In genomic region chr1:184065559-184065958, GRCh38 we compare ENCODE assay signal across 28 cellular contexts. TPM values are rescaled to one million over a fixed set of nuclear protein-coding genes. Genes with fewer than 3 reads are reported as not detected.
"Had no signal": no experiment of that assay in that cellular context is flagged by ENCODE, and none has a peak within 500 bp of the region (broad histone marks: within the 10 kb centered on the region; RNA-seq: fewer than 3 reads in every experiment).

No MANE protein-coding gene starts in this region.

- H3K9me3 Mint-ChIP-seq: activated B cell treated with CpG ODN at 0.5 μM for 24 hours; activated CD4-positive, alpha-beta memory T cell treated with anti-CD3 and anti-CD28 coated beads, Interleukin-2, amount 10 ng/mL, durations not matched to agents 7 days and 5 days; activated CD4-positive, alpha-beta T cell treated with anti-CD3 and anti-CD28 coated beads, Interleukin-2, amount 10 ng/mL, durations not matched to agents 7 days and 5 days; activated naive CD4-positive, alpha-beta T cell treated with anti-CD3 and anti-CD28 coated beads for 36 hours; activated naive CD4-positive, alpha-beta T cell treated with anti-CD3 and anti-CD28 coated beads, Interleukin-2, amount 50 U/mL, for 24 hours; activated naive CD8-positive, alpha-beta T cell treated with anti-CD3 and anti-CD28 coated beads, Interleukin-2, amount 50 U/mL, for 24 hours; activated T-cell treated with anti-CD3 and anti-CD28 coated beads, Interleukin-2, amount 50 U/mL, for 24 hours; activated T-helper 2 cell treated with anti-CD3 and anti-CD28 coated beads, Interferon-gamma antibody, Interleukin-2, Interleukin-4, amounts not matched to agents 10 μg/mL and 5 μg/mL and 100 μg/mL, durations not matched to agents 14 hours and 24 hours and 36 hours; central memory CD8-positive, alpha-beta T cell had no signal

- FAIRE-seq: bronchial epithelial cell had no signal

- DNase-seq: activated B cell treated with CpG ODN at 0.5 μM for 24 hours; activated CD4-positive, alpha-beta memory T cell treated with anti-CD3 and anti-CD28 coated beads, Interleukin-2, amount 10 ng/mL, durations not matched to agents 7 days and 5 days; activated CD4-positive, alpha-beta T cell treated with anti-CD3 and anti-CD28 coated beads for 4 hours; activated CD4-positive, alpha-beta T cell treated with anti-CD3 and anti-CD28 coated beads, Interleukin-2, amount 10 ng/mL, durations not matched to agents 7 days and 5 days; activated CD4-positive, alpha-beta T cell treated with anti-CD3 and anti-CD28 coated beads, Interleukin-2, amount 50 U/mL, for 48 hours; activated CD4-positive, CD25-positive, alpha-beta regulatory T cell treated with anti-CD3 and anti-CD28 coated beads, Interleukin-2, amount 50 U/mL, for 72 hours; activated CD8-positive, alpha-beta memory T cell treated with anti-CD3 and anti-CD28 coated beads for 24 hours; activated CD8-positive, alpha-beta memory T cell treated with anti-CD3 and anti-CD28 coated beads, Interleukin-2, amount 10 ng/mL, durations not matched to agents 7 days and 5 days; activated CD8-positive, alpha-beta memory T cell treated with anti-CD3 and anti-CD28 coated beads, Interleukin-2, amount 50 U/mL, for 48 hours; activated CD8-positive, alpha-beta T cell treated with anti-CD3 and anti-CD28 coated beads, Interleukin-2, amount 10 ng/mL, durations not matched to agents 7 days and 5 days; activated effector memory CD4-positive, alpha-beta T cell treated with Interleukin-2 at 50 U/mL for 16 hours; activated gamma-delta T cell; activated naive CD4-positive, alpha-beta T cell treated with anti-CD3 and anti-CD28 coated beads for 36 hours; activated naive CD8-positive, alpha-beta T cell treated with anti-CD3 and anti-CD28 coated beads, Interleukin-2, amount 10 ng/mL, durations not matched to agents 7 days and 5 days; activated naive CD8-positive, alpha-beta T cell treated with anti-CD3 and anti-CD28 coated beads, Interleukin-2, amount 50 U/mL, for 24 hours; activated T-cell treated with anti-CD3 and anti-CD28 coated beads, Interleukin-2, amount 50 U/mL, for 24 hours; activated T-cell treated with anti-CD3 and anti-CD28 coated beads, Interleukin-2, amount 50 U/mL, for 48 hours; amygdala; anterior cingulate cortex; caudate nucleus; cerebellar nuclear complex; T-helper 17 cell had no signal

- H3K4me3 Mint-ChIP-seq: activated B cell treated with CpG ODN at 0.5 μM for 24 hours; activated CD4-positive, alpha-beta memory T cell treated with anti-CD3 and anti-CD28 coated beads, Interleukin-2, amount 10 ng/mL, durations not matched to agents 7 days and 5 days; activated CD4-positive, alpha-beta T cell treated with anti-CD3 and anti-CD28 coated beads, Interleukin-2, amount 10 ng/mL, durations not matched to agents 7 days and 5 days; activated CD8-positive, alpha-beta memory T cell treated with anti-CD3 and anti-CD28 coated beads, Interleukin-2, amount 10 ng/mL, durations not matched to agents 7 days and 5 days; activated CD8-positive, alpha-beta T cell treated with anti-CD3 and anti-CD28 coated beads, Interleukin-2, amount 10 ng/mL, durations not matched to agents 7 days and 5 days; activated naive CD4-positive, alpha-beta T cell treated with anti-CD3 and anti-CD28 coated beads for 36 hours; activated naive CD4-positive, alpha-beta T cell treated with anti-CD3 and anti-CD28 coated beads, Interleukin-2, amount 50 U/mL, for 24 hours; activated naive CD8-positive, alpha-beta T cell; activated naive CD8-positive, alpha-beta T cell treated with anti-CD3 and anti-CD28 coated beads, Interleukin-2, amount 10 ng/mL, durations not matched to agents 7 days and 5 days; activated naive CD8-positive, alpha-beta T cell treated with anti-CD3 and anti-CD28 coated beads, Interleukin-2, amount 50 U/mL, for 24 hours; activated T-cell treated with anti-CD3 and anti-CD28 coated beads, Interleukin-2, amount 50 U/mL, for 24 hours; brain; central memory CD8-positive, alpha-beta T cell; T-helper 17 cell had no signal

- H3K27me3 Mint-ChIP-seq: activated B cell treated with CpG ODN at 0.5 μM for 24 hours; activated CD4-positive, alpha-beta memory T cell treated with anti-CD3 and anti-CD28 coated beads, Interleukin-2, amount 10 ng/mL, durations not matched to agents 7 days and 5 days; activated CD4-positive, alpha-beta T cell treated with anti-CD3 and anti-CD28 coated beads, Interleukin-2, amount 10 ng/mL, durations not matched to agents 7 days and 5 days; activated CD8-positive, alpha-beta memory T cell treated with anti-CD3 and anti-CD28 coated beads, Interleukin-2, amount 10 ng/mL, durations not matched to agents 7 days and 5 days; activated naive CD4-positive, alpha-beta T cell treated with anti-CD3 and anti-CD28 coated beads, Interleukin-2, amount 50 U/mL, for 24 hours; activated naive CD8-positive, alpha-beta T cell; activated naive CD8-positive, alpha-beta T cell treated with anti-CD3 and anti-CD28 coated beads, Interleukin-2, amount 10 ng/mL, durations not matched to agents 7 days and 5 days; activated naive CD8-positive, alpha-beta T cell treated with anti-CD3 and anti-CD28 coated beads, Interleukin-2, amount 50 U/mL, for 24 hours; activated T-cell treated with anti-CD3 and anti-CD28 coated beads, Interleukin-2, amount 50 U/mL, for 24 hours; brain; central memory CD8-positive, alpha-beta T cell; T-helper 17 cell had no signal

- H3K4me1 Mint-ChIP-seq: activated B cell treated with CpG ODN at 0.5 μM for 24 hours; activated CD4-positive, alpha-beta memory T cell treated with anti-CD3 and anti-CD28 coated beads, Interleukin-2, amount 10 ng/mL, durations not matched to agents 7 days and 5 days; activated CD4-positive, alpha-beta T cell treated with anti-CD3 and anti-CD28 coated beads, Interleukin-2, amount 10 ng/mL, durations not matched to agents 7 days and 5 days; activated CD8-positive, alpha-beta memory T cell treated with anti-CD3 and anti-CD28 coated beads, Interleukin-2, amount 10 ng/mL, durations not matched to agents 7 days and 5 days had no signal

- H3K27ac Mint-ChIP-seq: activated B cell treated with CpG ODN at 0.5 μM for 24 hours; activated CD4-positive, alpha-beta memory T cell treated with anti-CD3 and anti-CD28 coated beads, Interleukin-2, amount 10 ng/mL, durations not matched to agents 7 days and 5 days; activated CD4-positive, alpha-beta T cell treated with anti-CD3 and anti-CD28 coated beads, Interleukin-2, amount 10 ng/mL, durations not matched to agents 7 days and 5 days; activated CD8-positive, alpha-beta memory T cell treated with anti-CD3 and anti-CD28 coated beads, Interleukin-2, amount 10 ng/mL, durations not matched to agents 7 days and 5 days; activated CD8-positive, alpha-beta T cell treated with anti-CD3 and anti-CD28 coated beads, Interleukin-2, amount 10 ng/mL, durations not matched to agents 7 days and 5 days; activated naive CD4-positive, alpha-beta T cell treated with anti-CD3 and anti-CD28 coated beads for 36 hours; activated naive CD4-positive, alpha-beta T cell treated with anti-CD3 and anti-CD28 coated beads, Interleukin-2, amount 50 U/mL, for 24 hours; activated naive CD8-positive, alpha-beta T cell; activated naive CD8-positive, alpha-beta T cell treated with anti-CD3 and anti-CD28 coated beads, Interleukin-2, amount 10 ng/mL, durations not matched to agents 7 days and 5 days; activated naive CD8-positive, alpha-beta T cell treated with anti-CD3 and anti-CD28 coated beads, Interleukin-2, amount 50 U/mL, for 24 hours; activated T-cell treated with anti-CD3 and anti-CD28 coated beads, Interleukin-2, amount 50 U/mL, for 24 hours; activated T-helper 2 cell treated with anti-CD3 and anti-CD28 coated beads, Interferon-gamma antibody, Interleukin-2, Interleukin-4, amounts not matched to agents 10 μg/mL and 5 μg/mL and 100 μg/mL, durations not matched to agents 14 hours and 24 hours and 36 hours; brain; T-helper 17 cell had no signal

RNA-seq across cellular contexts. Expression of gene COLGALT2, which starts 28.0 kb away (rescaled TPM):
- total RNA-seq: bronchial epithelial cell had no signal
